In genomic region chr19:11236324-11237301, GRCh38 we compare ENCODE assay signal across 1 cellular context.
A peak's percentile ranks its signal among the peaks of the same experiment; 100 is the strongest.
TF ChIP-seq lines count a peak whose summit lies in the region.

No MANE protein-coding gene starts in this region.

TF ChIP-seq in HepG2, 621 proteins besides CTCF, POLR2A, EP300 and RAD21 (continued from another document and continues in another):
- TF ChIP-seq UBTF (CRISPR knock-in tag; IDR thresholded peaks at IDR 0.05) = peak; percentile 84
- no peak for TF ChIP-seq GATA4 (IDR thresholded peaks at IDR 0.05; ENCODE audit: borderline replicate concordance, low read depth)
- TF ChIP-seq DBP (CRISPR knock-in tag; IDR thresholded peaks at IDR 0.05; ENCODE audit: not compliant biosample characterization) = peak; percentile 1
- TF ChIP-seq, protein P1, sequence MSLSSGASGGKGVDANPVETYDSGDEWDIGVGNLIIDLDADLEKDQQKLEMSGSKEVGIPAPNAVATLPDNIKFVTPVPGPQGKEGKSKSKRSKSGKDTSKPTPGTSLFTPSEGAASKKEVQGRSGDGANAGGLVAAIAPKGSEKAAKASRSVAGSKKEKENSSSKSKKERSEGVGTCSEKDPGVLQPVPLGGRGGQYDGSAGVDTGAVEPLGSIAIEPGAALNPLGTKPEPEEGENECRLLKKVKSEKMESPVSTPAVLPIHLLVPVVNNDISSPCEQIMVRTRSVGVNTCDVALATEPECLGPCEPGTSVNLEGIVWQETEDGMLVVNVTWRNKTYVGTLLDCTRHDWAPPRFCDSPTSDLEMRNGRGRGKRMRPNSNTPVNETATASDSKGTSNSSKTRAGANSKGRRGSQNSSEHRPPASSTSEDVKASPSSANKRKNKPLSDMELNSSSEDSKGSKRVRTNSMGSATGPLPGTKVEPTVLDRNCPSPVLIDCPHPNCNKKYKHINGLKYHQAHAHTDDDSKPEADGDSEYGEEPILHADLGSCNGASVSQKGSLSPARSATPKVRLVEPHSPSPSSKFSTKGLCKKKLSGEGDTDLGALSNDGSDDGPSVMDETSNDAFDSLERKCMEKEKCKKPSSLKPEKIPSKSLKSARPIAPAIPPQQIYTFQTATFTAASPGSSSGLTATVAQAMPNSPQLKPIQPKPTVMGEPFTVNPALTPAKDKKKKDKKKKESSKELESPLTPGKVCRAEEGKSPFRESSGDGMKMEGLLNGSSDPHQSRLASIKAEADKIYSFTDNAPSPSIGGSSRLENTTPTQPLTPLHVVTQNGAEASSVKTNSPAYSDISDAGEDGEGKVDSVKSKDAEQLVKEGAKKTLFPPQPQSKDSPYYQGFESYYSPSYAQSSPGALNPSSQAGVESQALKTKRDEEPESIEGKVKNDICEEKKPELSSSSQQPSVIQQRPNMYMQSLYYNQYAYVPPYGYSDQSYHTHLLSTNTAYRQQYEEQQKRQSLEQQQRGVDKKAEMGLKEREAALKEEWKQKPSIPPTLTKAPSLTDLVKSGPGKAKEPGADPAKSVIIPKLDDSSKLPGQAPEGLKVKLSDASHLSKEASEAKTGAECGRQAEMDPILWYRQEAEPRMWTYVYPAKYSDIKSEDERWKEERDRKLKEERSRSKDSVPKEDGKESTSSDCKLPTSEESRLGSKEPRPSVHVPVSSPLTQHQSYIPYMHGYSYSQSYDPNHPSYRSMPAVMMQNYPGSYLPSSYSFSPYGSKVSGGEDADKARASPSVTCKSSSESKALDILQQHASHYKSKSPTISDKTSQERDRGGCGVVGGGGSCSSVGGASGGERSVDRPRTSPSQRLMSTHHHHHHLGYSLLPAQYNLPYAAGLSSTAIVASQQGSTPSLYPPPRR (CRISPR knock-in tag; IDR thresholded peaks at IDR 0.05; ENCODE audit: borderline replicate concordance) = peak; percentile 90
- TF ChIP-seq ZNF703 (CRISPR knock-in tag; IDR thresholded peaks at IDR 0.05; ENCODE audit: borderline replicate concordance) = no peak
- no peak for TF ChIP-seq TBX3 (IDR thresholded peaks at IDR 0.05; ENCODE audit: borderline replicate concordance)
- TF ChIP-seq ZNF567 (CRISPR knock-in tag; IDR thresholded peaks at IDR 0.05; ENCODE audit: borderline replicate concordance) = peak; percentile 92; the same call in 1 of the 2 replicates
- TF ChIP-seq, protein P2, sequence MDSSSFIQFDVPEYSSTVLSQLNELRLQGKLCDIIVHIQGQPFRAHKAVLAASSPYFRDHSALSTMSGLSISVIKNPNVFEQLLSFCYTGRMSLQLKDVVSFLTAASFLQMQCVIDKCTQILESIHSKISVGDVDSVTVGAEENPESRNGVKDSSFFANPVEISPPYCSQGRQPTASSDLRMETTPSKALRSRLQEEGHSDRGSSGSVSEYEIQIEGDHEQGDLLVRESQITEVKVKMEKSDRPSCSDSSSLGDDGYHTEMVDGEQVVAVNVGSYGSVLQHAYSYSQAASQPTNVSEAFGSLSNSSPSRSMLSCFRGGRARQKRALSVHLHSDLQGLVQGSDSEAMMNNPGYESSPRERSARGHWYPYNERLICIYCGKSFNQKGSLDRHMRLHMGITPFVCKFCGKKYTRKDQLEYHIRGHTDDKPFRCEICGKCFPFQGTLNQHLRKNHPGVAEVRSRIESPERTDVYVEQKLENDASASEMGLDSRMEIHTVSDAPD (CRISPR knock-in tag; IDR thresholded peaks at IDR 0.05) = peak; percentile 57; the same call in 1 of the 2 replicates
- TF ChIP-seq KMT2A (CRISPR knock-in tag; IDR thresholded peaks at IDR 0.05) = no peak
- no peak for TF ChIP-seq ZNF432 (CRISPR knock-in tag; IDR thresholded peaks at IDR 0.05; ENCODE audit: borderline replicate concordance)
- no peak for TF ChIP-seq CREBL2 (CRISPR knock-in tag; IDR thresholded peaks at IDR 0.05; ENCODE audit: borderline replicate concordance)
- no peak; the same call in 1 of the 2 replicates for TF ChIP-seq ZBTB33 (CRISPR knock-in tag; IDR thresholded peaks at IDR 0.05)
- no peak for TF ChIP-seq CENPBD1 (CRISPR knock-in tag; IDR thresholded peaks at IDR 0.05; ENCODE audit: borderline replicate concordance, low read depth)
- TF ChIP-seq, protein P3, sequence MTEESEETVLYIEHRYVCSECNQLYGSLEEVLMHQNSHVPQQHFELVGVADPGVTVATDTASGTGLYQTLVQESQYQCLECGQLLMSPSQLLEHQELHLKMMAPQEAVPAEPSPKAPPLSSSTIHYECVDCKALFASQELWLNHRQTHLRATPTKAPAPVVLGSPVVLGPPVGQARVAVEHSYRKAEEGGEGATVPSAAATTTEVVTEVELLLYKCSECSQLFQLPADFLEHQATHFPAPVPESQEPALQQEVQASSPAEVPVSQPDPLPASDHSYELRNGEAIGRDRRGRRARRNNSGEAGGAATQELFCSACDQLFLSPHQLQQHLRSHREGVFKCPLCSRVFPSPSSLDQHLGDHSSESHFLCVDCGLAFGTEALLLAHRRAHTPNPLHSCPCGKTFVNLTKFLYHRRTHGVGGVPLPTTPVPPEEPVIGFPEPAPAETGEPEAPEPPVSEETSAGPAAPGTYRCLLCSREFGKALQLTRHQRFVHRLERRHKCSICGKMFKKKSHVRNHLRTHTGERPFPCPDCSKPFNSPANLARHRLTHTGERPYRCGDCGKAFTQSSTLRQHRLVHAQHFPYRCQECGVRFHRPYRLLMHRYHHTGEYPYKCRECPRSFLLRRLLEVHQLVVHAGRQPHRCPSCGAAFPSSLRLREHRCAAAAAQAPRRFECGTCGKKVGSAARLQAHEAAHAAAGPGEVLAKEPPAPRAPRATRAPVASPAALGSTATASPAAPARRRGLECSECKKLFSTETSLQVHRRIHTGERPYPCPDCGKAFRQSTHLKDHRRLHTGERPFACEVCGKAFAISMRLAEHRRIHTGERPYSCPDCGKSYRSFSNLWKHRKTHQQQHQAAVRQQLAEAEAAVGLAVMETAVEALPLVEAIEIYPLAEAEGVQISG (CRISPR knock-in tag; IDR thresholded peaks at IDR 0.05) = peak; percentile 69
- no peak for TF ChIP-seq SP1 (IDR thresholded peaks at IDR 0.05)
- no peak; the same call in 1 of the 2 replicates for TF ChIP-seq SP1 (CRISPR knock-in tag; IDR thresholded peaks at IDR 0.05)
- no peak for TF ChIP-seq ATRX (CRISPR knock-in tag; IDR thresholded peaks at IDR 0.05; ENCODE audit: borderline replicate concordance)
- TF ChIP-seq, protein P4, sequence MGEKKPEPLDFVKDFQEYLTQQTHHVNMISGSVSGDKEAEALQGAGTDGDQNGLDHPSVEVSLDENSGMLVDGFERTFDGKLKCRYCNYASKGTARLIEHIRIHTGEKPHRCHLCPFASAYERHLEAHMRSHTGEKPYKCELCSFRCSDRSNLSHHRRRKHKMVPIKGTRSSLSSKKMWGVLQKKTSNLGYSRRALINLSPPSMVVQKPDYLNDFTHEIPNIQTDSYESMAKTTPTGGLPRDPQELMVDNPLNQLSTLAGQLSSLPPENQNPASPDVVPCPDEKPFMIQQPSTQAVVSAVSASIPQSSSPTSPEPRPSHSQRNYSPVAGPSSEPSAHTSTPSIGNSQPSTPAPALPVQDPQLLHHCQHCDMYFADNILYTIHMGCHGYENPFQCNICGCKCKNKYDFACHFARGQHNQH (CRISPR knock-in tag; IDR thresholded peaks at IDR 0.05) = peak; percentile 59; the same call in 1 of the 2 replicates
- peak; percentile 30 for TF ChIP-seq ZNF724P (CRISPR knock-in tag; IDR thresholded peaks at IDR 0.05; ENCODE audit: borderline replicate concordance)
- peak; percentile 72 for TF ChIP-seq MXD4 (CRISPR knock-in tag; IDR thresholded peaks at IDR 0.05)
- no peak for TF ChIP-seq MATR3 (CRISPR knock-in tag; IDR thresholded peaks at IDR 0.05)
- TF ChIP-seq TP53 (CRISPR knock-in tag; conservative IDR thresholded peaks at IDR 0.05) = 0 out of 2 replicates have a peak, but pooled peaks have one; percentile 60
- TF ChIP-seq RNF219 (CRISPR knock-in tag; IDR thresholded peaks at IDR 0.05) = no peak
- no peak for TF ChIP-seq ZNF30 (CRISPR knock-in tag; IDR thresholded peaks at IDR 0.05)
- TF ChIP-seq SMAD1 (CRISPR knock-in tag; IDR thresholded peaks at IDR 0.05; ENCODE audit: borderline replicate concordance, low read depth) = no peak
- TF ChIP-seq ZBTB1 (CRISPR knock-in tag; IDR thresholded peaks at IDR 0.05; ENCODE audit: borderline replicate concordance) = no peak
- TF ChIP-seq BCL6 (CRISPR knock-in tag; IDR thresholded peaks at IDR 0.05) = peak; percentile 91
- peak; percentile 57; the same call in 1 of the 2 replicates for TF ChIP-seq ZNF501 (CRISPR knock-in tag; IDR thresholded peaks at IDR 0.05)
- no peak for TF ChIP-seq ZNF484 (CRISPR knock-in tag; IDR thresholded peaks at IDR 0.05; ENCODE audit: borderline replicate concordance, low read depth)
- TF ChIP-seq SYNCRIP (IDR thresholded peaks at IDR 0.05; ENCODE audit: insufficient read depth, low read depth, low read length) = no peak
- 0 out of 2 replicates have a peak, but pooled peaks have one; percentile 23 for TF ChIP-seq ZNF737 (CRISPR knock-in tag; IDR thresholded peaks at IDR 0.05; ENCODE audit: borderline replicate concordance)
- TF ChIP-seq, protein P5, sequence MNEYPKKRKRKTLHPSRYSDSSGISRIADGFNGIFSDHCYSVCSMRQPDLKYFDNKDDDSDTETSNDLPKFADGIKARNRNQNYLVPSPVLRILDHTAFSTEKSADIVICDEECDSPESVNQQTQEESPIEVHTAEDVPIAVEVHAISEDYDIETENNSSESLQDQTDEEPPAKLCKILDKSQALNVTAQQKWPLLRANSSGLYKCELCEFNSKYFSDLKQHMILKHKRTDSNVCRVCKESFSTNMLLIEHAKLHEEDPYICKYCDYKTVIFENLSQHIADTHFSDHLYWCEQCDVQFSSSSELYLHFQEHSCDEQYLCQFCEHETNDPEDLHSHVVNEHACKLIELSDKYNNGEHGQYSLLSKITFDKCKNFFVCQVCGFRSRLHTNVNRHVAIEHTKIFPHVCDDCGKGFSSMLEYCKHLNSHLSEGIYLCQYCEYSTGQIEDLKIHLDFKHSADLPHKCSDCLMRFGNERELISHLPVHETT (CRISPR knock-in tag; conservative IDR thresholded peaks at IDR 0.05) = peak; percentile 26; the same call in 1 of the 2 replicates
- TF ChIP-seq TOE1 (CRISPR knock-in tag; IDR thresholded peaks at IDR 0.05) = no peak
- TF ChIP-seq TBX2 (CRISPR knock-in tag; IDR thresholded peaks at IDR 0.05; ENCODE audit: borderline replicate concordance) = peak; percentile 87
- no peak for TF ChIP-seq FOXM1 (CRISPR knock-in tag; IDR thresholded peaks at IDR 0.05)
- peak; percentile 68 for TF ChIP-seq POLR2G (IDR thresholded peaks at IDR 0.05; ENCODE audit: low read depth, low read length)
- peak; percentile 98 for TF ChIP-seq ZEB1 (IDR thresholded peaks at IDR 0.05; ENCODE audit: insufficient replicate concordance, low read depth)
- no peak for TF ChIP-seq NFYC (CRISPR knock-in tag; IDR thresholded peaks at IDR 0.05)
- TF ChIP-seq JDP2 (CRISPR knock-in tag; IDR thresholded peaks at IDR 0.05; ENCODE audit: borderline replicate concordance) = no peak; the same call in 1 of the 2 replicates
- TF ChIP-seq JUND (CRISPR knock-in tag; IDR thresholded peaks at IDR 0.05) = 0 out of 2 replicates have a peak, but pooled peaks have one; percentile 34
- TF ChIP-seq KDM2A (CRISPR knock-in tag; IDR thresholded peaks at IDR 0.05; ENCODE audit: borderline replicate concordance, low read depth) = peak; percentile 73; the same call in 1 of the 2 replicates
- peak; percentile 90; the same call in 1 of the 2 replicates for TF ChIP-seq PCBP1 (IDR thresholded peaks at IDR 0.05; ENCODE audit: borderline replicate concordance, low read depth, low read length)
